11 cellular contexts compared by ENCODE assay signal in the genomic region with DNA sequence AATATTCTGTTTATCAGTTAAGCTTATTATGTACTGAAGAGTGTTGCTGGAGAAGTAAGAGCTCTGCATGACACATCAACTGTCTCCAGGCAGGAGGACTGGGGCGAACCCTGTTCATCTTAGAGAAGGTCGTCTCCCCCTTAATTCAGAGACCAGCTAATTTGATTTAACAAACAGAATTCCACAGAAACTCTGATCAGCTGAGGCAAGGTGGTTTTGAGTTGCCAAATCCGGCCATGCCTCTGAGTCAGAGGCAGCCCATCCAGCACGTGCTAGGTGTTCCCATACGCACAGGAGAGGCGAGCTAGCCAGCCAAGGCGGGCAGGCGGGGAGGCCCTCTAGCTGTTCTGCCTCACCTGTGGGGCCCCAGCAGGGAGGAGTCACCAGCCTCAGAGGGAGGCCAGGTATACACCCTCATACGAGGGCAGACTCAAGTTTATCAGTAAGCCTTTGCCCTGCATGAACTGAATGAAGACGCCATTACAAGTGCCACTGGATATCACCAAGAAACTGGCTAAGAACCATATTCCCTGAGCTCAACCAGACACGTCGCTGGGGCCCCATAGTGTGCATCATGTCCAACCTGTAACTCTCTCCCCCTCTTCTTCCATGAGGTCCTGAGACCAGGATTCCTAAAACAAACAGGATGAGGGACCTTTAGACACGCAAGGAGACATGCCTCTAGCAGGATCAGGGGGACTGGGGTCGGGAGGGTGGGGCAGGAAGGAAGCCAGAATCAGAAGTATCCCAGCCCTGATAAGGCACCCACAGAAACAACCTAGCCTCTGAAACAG. TPM values are rescaled to one million over a fixed set of nuclear protein-coding genes. Genes with fewer than 3 reads are reported as not detected.
DNase-seq lines count a peak whose midpoint lies in the region; ATAC-seq, FAIRE-seq and TF ChIP-seq lines count a peak whose summit lies in the region.
"Had no signal": no experiment of that assay in that cellular context is flagged by ENCODE, and none has a peak within 500 bp of the region (broad histone marks: within the 10 kb centered on the region; RNA-seq: fewer than 3 reads in every experiment).

No MANE protein-coding gene starts in this region.

- DNase-seq in GM23338 (ENCODE audit: low spot score) (no peak), SK-N-MC (ENCODE audit: low read depth, low spot score) (no peak), K562 (ENCODE audit: extremely low read depth in 1 of 4, low spot score in 3 of 4) (peak in 3 of 4 experiments; percentile 34 to 88 (median 69)), renal cortical epithelial cell (ENCODE audit: low read depth) (peak; percentile 40), prostate gland (ENCODE audit: low spot score) (no peak), NCI-H446 treated with DMSO at 0.1 percent for 48 hours (lab: John Stamatoyannopoulos, UW) (no peak), ureter (ENCODE audit: low spot score) (no peak), islet precursor cell (no peak)
- DNase-seq: NCI-H2029 treated with DMSO at 0.1 percent for 48 hours, SJCRH30 had no signal

- peaks cover 11% of the 10 kb centered on the region for H3K27me3 Mint-ChIP-seq in GM23338 (ENCODE audit: insufficient read depth, low read depth, poor library complexity)

- no peaks in the 10 kb centered on the region for H3K9me2 ChIP-seq in GM23338 (ENCODE audit: insufficient read depth)

- peaks cover 26% of the 10 kb centered on the region for H3F3A ChIP-seq in GM23338 (replicated peaks; ENCODE audit: low read depth)

- no peaks in the 10 kb centered on the region for H3K9me3 ChIP-seq in SK-N-MC (ENCODE audit: low read depth, low read length)
- no peaks in the 10 kb centered on the region for H3K9me3 ChIP-seq in K562 (replicated peaks; ENCODE audit: control insufficient read depth, insufficient read depth, low read depth, low read length)
- no peaks in the 10 kb centered on the region for H3K9me3 ChIP-seq in prostate gland
- H3K9me3 ChIP-seq: SJCRH30 had no signal

- peaks cover 17% of the 10 kb centered on the region for H3K36me3 ChIP-seq in GM23338 (ENCODE audit: insufficient read depth)
- peaks cover 9% of the 10 kb centered on the region; the same call in 1 of the 2 replicates for H3K36me3 ChIP-seq in SK-N-MC (ENCODE audit: insufficient read depth, low read length)
- H3K36me3 ChIP-seq in K562 (ENCODE audit: control insufficient read depth, insufficient read depth, low read length), result peaks cover 81% of the 10 kb centered on the region
- peaks cover 0 to 3% of the 10 kb centered on the region in 2 donors for H3K36me3 ChIP-seq in prostate gland

- H3K27ac Mint-ChIP-seq in GM23338, result peak overlapping the region; percentile 40; the same call in 1 of the 2 replicates

- H3K27ac ChIP-seq in GM23338 (ENCODE audit: low read depth) (peak overlapping the region; percentile 74), SK-N-MC (peak overlapping the region; percentile 70), K562 (ENCODE audit: extremely low read depth, low read depth, low read length) (peak overlapping the region; percentile 100), prostate gland (no peak overlapping the region)
- H3K27ac ChIP-seq: SJCRH30 had no signal

- no peak overlapping the region for H2AFZ ChIP-seq in GM23338
- no peak overlapping the region for H2AFZ ChIP-seq in K562 (ENCODE audit: low read depth, low read length)

- 9% methylated on average over 13 of the region's 14 CpGs for WGBS in K562 (ENCODE audit: insufficient coverage, low coverage, missing lambda C conversion rate)
- WGBS in prostate gland, result 77% methylated on average over 14 of the region's 14 CpGs

- CTCF ChIA-PET in K562 (lab: Yijun Ruan, JAX; ENCODE audit: low intra/inter-chr PET ratio), result interaction anchor here (1.1 kb wide), 1 partner anchor 9 kb away, joined by 3 read pairs; no protein-coding TSS in a partner anchor

- H3K27me3 ChIP-seq in GM23338 (ENCODE audit: insufficient read depth), result no peaks in the 10 kb centered on the region
- no peaks in the 10 kb centered on the region for H3K27me3 ChIP-seq in K562 (ENCODE audit: control insufficient read depth in 2 of 2, insufficient read depth in 2 of 2, low read length in 2 of 2)
- H3K27me3 ChIP-seq in prostate gland (replicated peaks; ENCODE audit: insufficient read depth), result no peaks in the 10 kb centered on the region
- H3K27me3 ChIP-seq: SJCRH30 had no signal

- peaks cover 27% of the 10 kb centered on the region for H3K36me3 Mint-ChIP-seq in GM23338 (ENCODE audit: low read depth)

- BruUV-seq in K562 (replicated peaks; lab: Mats Ljungman, UMichigan), result TSS peak; percentile 2

- H3K9me3 Mint-ChIP-seq in GM23338, result no peaks in the 10 kb centered on the region; the same call in 2 of the 3 replicates

- no peak overlapping the region for H3K9ac ChIP-seq in SK-N-MC (ENCODE audit: insufficient read length)
- H3K9ac ChIP-seq in K562 (ENCODE audit: insufficient read depth in 1 of 2, low read depth in 2 of 2, low read length in 2 of 2), result peak overlapping the region; percentile 79 to 100

- intact Hi-C loops in K562 (cut with micrococcal nuclease) (loop anchor here (2.0 to 10.0 kb wide), 2 partner anchors 27 to 89 kb away; no protein-coding TSS in a partner anchor), prostate gland (cut with DNase I) (loop anchor here (5.0 kb wide), 1 partner anchor 203 kb away; no protein-coding TSS in a partner anchor)

- in situ Hi-C loops in K562 (cut with MboI), result no loop called here

- H3K79me2 ChIP-seq in GM23338 (replicated peaks; ENCODE audit: insufficient read depth), result no peaks in the 10 kb centered on the region
- peaks cover 73% of the 10 kb centered on the region for H3K79me2 ChIP-seq in K562 (ENCODE audit: control insufficient read depth, insufficient read depth, low read length)

- FAIRE-seq in K562 (lab: Jason Lieb, UNC), result peak; percentile 71
- FAIRE-seq: islet of Langerhans had no signal

- no peak overlapping the region for H3K4me2 ChIP-seq in GM23338
- peak overlapping the region; percentile 69 for H3K4me2 ChIP-seq in K562 (ENCODE audit: insufficient read depth, low read length)

- H3K4me1 Mint-ChIP-seq in GM23338, result peaks cover 41% of the 10 kb centered on the region

- TF ChIP-seq RAD21 in K562 (CRISPR knock-in tag; conservative IDR thresholded peaks at IDR 0.05 in 1 of 2, IDR thresholded peaks at IDR 0.05 in 1 of 2), result no peak; a peak in 1 of 4 replicates

- no peaks in the 10 kb centered on the region; the same call in 1 of the 2 replicates for H4K20me1 ChIP-seq in GM23338 (replicated peaks; ENCODE audit: insufficient read depth)
- no peaks in the 10 kb centered on the region for H4K20me1 ChIP-seq in K562 (replicated peaks; ENCODE audit: control insufficient read depth, insufficient read depth, low read length)

- TF ChIP-seq CTCF in GM23338 (conservative IDR thresholded peaks at IDR 0.05; ENCODE audit: low read depth in 2 of 2) (no peak), K562 (IDR thresholded peaks at IDR 0.05 in 2 of 3, conservative IDR thresholded peaks at IDR 0.05 in 1 of 3; ENCODE audit: insufficient read depth in 2 of 3, low read depth in 1 of 3, low read length in 3 of 3) (no peak), prostate gland (IDR thresholded peaks at IDR 0.05) (no peak)

- peak; percentile 72; the same call in 1 of the 2 replicates for TF ChIP-seq EP300 in K562 (IDR thresholded peaks at IDR 0.05; ENCODE audit: low read length)

- TF ChIP-seq POLR2A in K562 (conservative IDR thresholded peaks at IDR 0.05), result peak; percentile 66
- TF ChIP-seq POLR2A in prostate gland (IDR thresholded peaks at IDR 0.05), result no peak

- H3K9me1 ChIP-seq in K562 (ENCODE audit: control insufficient read depth, insufficient read depth, low read length), result no peaks in the 10 kb centered on the region

- H3K4me3 Mint-ChIP-seq in GM23338, result no peak overlapping the region

- ATAC-seq in GM23338 (no peak), K562 (peak; percentile 2)

- H3K4me1 ChIP-seq in GM23338 (ENCODE audit: insufficient read depth) (peaks cover 23% of the 10 kb centered on the region), K562 (replicated peaks in 1 of 2; ENCODE audit: control insufficient read depth in 2 of 2, insufficient read depth in 2 of 2, low read length in 2 of 2) (peaks cover 90 to 93% of the 10 kb centered on the region in 2 experiments), prostate gland (replicated peaks) (peaks cover 7% of the 10 kb centered on the region)

- H3K4me3 ChIP-seq in GM23338 (no peak overlapping the region), SK-N-MC (no peak overlapping the region), K562 (no peak overlapping the region), prostate gland (no peak overlapping the region)
- H3K4me3 ChIP-seq: SJCRH30 had no signal

- POLR2A ChIA-PET in K562 (lab: Yijun Ruan, JAX), result interaction anchor here (0.6 to 2.8 kb wide), 15 partner anchors 8 to 213 kb away, joined by 3 to 13 read pairs (median 4); no protein-coding TSS in a partner anchor

RNA-seq across cellular contexts. Expression of a gene that starts 25.7 kb away (rescaled TPM):
- 14.6 and 18.1 TPM in 2 replicates for total RNA-seq in GM23338 (2014; rRNA removed; shearing (Covaris generic))
- 2.3 and 2.4 TPM in 2 replicates for polyA plus RNA-seq in GM23338 (2016; fragmentation: Nextera tagmentation; extraction: Ambion mirVana)
- 251 and 757 TPM in 2 replicates for total RNA-seq in K562 (2011; cell fraction: chromatin; rRNA removed; ENCODE audit: low replicate concordance)
- 428 and 505 TPM in 2 replicates for total RNA-seq in K562 (2011; cell fraction: nucleolus; rRNA removed)
- 262 and 311 TPM in 2 replicates for total RNA-seq in K562 (2011; cell fraction: nucleoplasm; rRNA removed)
- total RNA-seq in K562 (2014; rRNA removed), result 391 and 467 TPM in 2 replicates
- total RNA-seq in K562 (2014; rRNA removed; fragmentation: Illumina TruSeq; extraction: Trizol), result 156 and 174 TPM in 2 replicates
- total RNA-seq in K562 (2015; rRNA removed; fragmentation: Illumina TruSeq; extraction: Trizol), result 177 and 195 TPM in 2 replicates
- 377 and 414 TPM in 2 replicates for total RNA-seq in K562 (2021)
- 131 and 196 TPM in 2 replicates for polyA plus RNA-seq in K562 (2011; rRNA removed)
- polyA plus RNA-seq in K562 (2011; cell fraction: cytosol; rRNA removed), result 76.7 and 247 TPM in 2 replicates
- polyA plus RNA-seq in K562 (2011; cell fraction: nucleus; rRNA removed), result 268 and 853 TPM in 2 replicates
- polyA plus RNA-seq in K562 (2012), result 303 and 408 TPM in 2 replicates
- 379 and 415 TPM in 2 replicates for polyA plus RNA-seq in K562 (2014; fragmentation: Illumina TruSeq; extraction: Trizol)
- 10 to 100 TPM; 79.9 to 81.8 TPM for polyA plus RNA-seq in K562 (2014; fragmentation: Nextera tagmentation; extraction: Ambion mirVana)
- 239 and 248 TPM in 2 replicates for polyA plus RNA-seq in K562 (2014; rRNA removed)
- polyA minus RNA-seq in K562 (2011; rRNA and poly(A)+ RNA removed), result 114 and 250 TPM in 2 replicates
- 124 and 299 TPM in 2 replicates for polyA minus RNA-seq in K562 (2011; cell fraction: cytosol; rRNA and poly(A)+ RNA removed)
- 105 and 217 TPM in 2 replicates for polyA minus RNA-seq in K562 (2011; cell fraction: nucleus; rRNA and poly(A)+ RNA removed)
- 12.2 and 25.7 TPM in 2 replicates for total RNA-seq in renal cortical epithelial cell
- 10 to 100 TPM; 31.1 to 45.8 TPM for total RNA-seq in prostate gland
- 37.4 TPM for total RNA-seq in ureter

RNA-seq across cellular contexts. Expression of a gene that starts 37.8 kb away (rescaled TPM):
- 47.1 and 60.5 TPM in 2 replicates for total RNA-seq in GM23338 (2014; rRNA removed; shearing (Covaris generic))
- 13.9 and 14.3 TPM in 2 replicates for polyA plus RNA-seq in GM23338 (2016; fragmentation: Nextera tagmentation; extraction: Ambion mirVana)
- 425 and 510 TPM in 2 replicates for total RNA-seq in K562 (2011; cell fraction: chromatin; rRNA removed; ENCODE audit: low replicate concordance)
- total RNA-seq in K562 (2011; cell fraction: nucleolus; rRNA removed), result 258 and 266 TPM in 2 replicates
- total RNA-seq in K562 (2011; cell fraction: nucleoplasm; rRNA removed), result 265 and 278 TPM in 2 replicates
- total RNA-seq in K562 (2014; rRNA removed), result 92.4 and 113 TPM in 2 replicates
- total RNA-seq in K562 (2014; rRNA removed; fragmentation: Illumina TruSeq; extraction: Trizol), result 75.5 and 75.7 TPM in 2 replicates
- total RNA-seq in K562 (2015; rRNA removed; fragmentation: Illumina TruSeq; extraction: Trizol), result 63.5 and 65.2 TPM in 2 replicates
- 134 TPM in 2 replicates for total RNA-seq in K562 (2021)
- 147 and 176 TPM in 2 replicates for polyA plus RNA-seq in K562 (2011; rRNA removed)
- polyA plus RNA-seq in K562 (2011; cell fraction: cytosol; rRNA removed), result 94.2 and 122 TPM in 2 replicates
- 190 and 298 TPM in 2 replicates for polyA plus RNA-seq in K562 (2011; cell fraction: nucleus; rRNA removed)
- 79.5 and 138 TPM in 2 replicates for polyA plus RNA-seq in K562 (2012)
- 117 and 130 TPM in 2 replicates for polyA plus RNA-seq in K562 (2014; fragmentation: Illumina TruSeq; extraction: Trizol)
- polyA plus RNA-seq in K562 (2014; fragmentation: Nextera tagmentation; extraction: Ambion mirVana), result 10 to 100 TPM; 20.8 to 23.5 TPM
- polyA plus RNA-seq in K562 (2014; rRNA removed), result 109 and 124 TPM in 2 replicates
- 101 and 127 TPM in 2 replicates for polyA minus RNA-seq in K562 (2011; rRNA and poly(A)+ RNA removed)
- polyA minus RNA-seq in K562 (2011; cell fraction: cytosol; rRNA and poly(A)+ RNA removed), result 79.7 and 81.7 TPM in 2 replicates
- polyA minus RNA-seq in K562 (2011; cell fraction: nucleus; rRNA and poly(A)+ RNA removed), result 54.4 and 60.3 TPM in 2 replicates
- 17.2 and 27.2 TPM in 2 replicates for total RNA-seq in renal cortical epithelial cell
- total RNA-seq in prostate gland, result 10 to 100 TPM; 58.0 to 83.8 TPM
- total RNA-seq in ureter, result 64.0 TPM

Comparison
In these comparisons a context has a peak if more than half of its experiments do, and no peak if none do; other contexts are left out.
1. DNase-seq: peak in K562 (3 of 4) and renal cortical epithelial cell (single experiment); none in GM23338 (single experiment), SK-N-MC (single experiment), prostate gland (single experiment), NCI-H446 treated with DMSO at 0.1 percent for 48 hours (single experiment), ureter (single experiment) and islet precursor cell (single experiment).
2. H3K27ac ChIP-seq: peak in GM23338 (single experiment), SK-N-MC (single experiment) and K562 (single experiment); none in prostate gland (0 of 2).